In genomic region chr5:154519375-154519774, GRCh38 we compare ENCODE assay signal across 15 cellular contexts. TPM values are rescaled to one million over a fixed set of nuclear protein-coding genes. Genes with fewer than 3 reads are reported as not detected.
DNase-seq lines count a peak whose midpoint lies in the region; ATAC-seq and TF ChIP-seq lines count a peak whose summit lies in the region.
"Had no signal": no experiment of that assay in that cellular context is flagged by ENCODE, and none has a peak within 500 bp of the region (broad histone marks: within the 10 kb centered on the region; RNA-seq: fewer than 3 reads in every experiment).

No MANE protein-coding gene starts in this region.

- peaks cover 39% of the 10 kb centered on the region for H3K27me3 Mint-ChIP-seq in activated CD4-positive, alpha-beta T cell treated with anti-CD3 and anti-CD28 coated beads for 36 hours

- H3K4me3 Mint-ChIP-seq in activated CD4-positive, alpha-beta T cell treated with anti-CD3 and anti-CD28 coated beads for 36 hours, result no peak overlapping the region
- H3K4me3 Mint-ChIP-seq: activated CD4-positive, alpha-beta T cell treated with anti-CD3 and anti-CD28 coated beads, Interleukin-2, amount 10 ng/mL, durations not matched to agents 7 days and 5 days had no signal

- no peaks in the 10 kb centered on the region for H3K9me3 Mint-ChIP-seq in activated CD4-positive, alpha-beta T cell treated with anti-CD3 and anti-CD28 coated beads for 36 hours (ENCODE audit: low read depth)
- H3K9me3 Mint-ChIP-seq: activated CD4-positive, alpha-beta T cell treated with anti-CD3 and anti-CD28 coated beads, Interleukin-2, amount 10 ng/mL, durations not matched to agents 7 days and 5 days had no signal

- H3K36me3 Mint-ChIP-seq in activated CD4-positive, alpha-beta T cell treated with anti-CD3 and anti-CD28 coated beads for 36 hours (ENCODE audit: low read depth), result no peaks in the 10 kb centered on the region

- peaks cover 8% of the 10 kb centered on the region for H3K4me1 Mint-ChIP-seq in activated CD4-positive, alpha-beta T cell treated with anti-CD3 and anti-CD28 coated beads for 36 hours

- POLR2A ChIA-PET in activated CD4-positive, alpha-beta T cell treated with anti-CD3 and anti-CD28 coated beads for 36 hours (lab: Charles Lee), result no interaction called here

- H3K27ac Mint-ChIP-seq in activated CD4-positive, alpha-beta T cell treated with anti-CD3 and anti-CD28 coated beads for 36 hours, result no peak overlapping the region
- H3K27ac Mint-ChIP-seq: activated CD4-positive, alpha-beta T cell treated with anti-CD3 and anti-CD28 coated beads, Interleukin-2, amount 10 ng/mL, durations not matched to agents 7 days and 5 days had no signal

- intact Hi-C loops in activated CD4-positive, alpha-beta T cell treated with anti-CD3 and anti-CD28 coated beads for 36 hours (cut with DNase I, micrococcal nuclease), result no loop called here

- TF ChIP-seq CTCF in choroid plexus epithelial cell (conservative IDR thresholded peaks at IDR 0.05; ENCODE audit: low read depth, low read length), result no peak

- CTCF ChIA-PET in activated CD4-positive, alpha-beta T cell treated with anti-CD3 and anti-CD28 coated beads for 36 hours (lab: Charles Lee), result interaction anchor here (1.4 kb wide), 1 partner anchor 37 kb away, joined by 3 read pairs; no protein-coding TSS in a partner anchor

- no peak overlapping the region for H3K4me3 ChIP-seq in choroid plexus epithelial cell (ENCODE audit: low read depth, low read length)
- H3K4me3 ChIP-seq: lung had no signal

- peak; percentile 45 for DNase-seq in H4 (ENCODE audit: low spot score)
- peak; percentile 18 for DNase-seq in NCI-H226
- peak; percentile 27 for DNase-seq in choroid plexus epithelial cell (ENCODE audit: low read depth)
- DNase-seq in mucosa of gallbladder (ENCODE audit: low spot score), result peak; percentile 53
- DNase-seq in activated CD4-positive, alpha-beta T cell treated with anti-CD3 and anti-CD28 coated beads for 36 hours, result no peak
- DNase-seq in NK-92 treated with Interleukin-12 subunit alpha and Interleukin-12 subunit beta, amount 100 ng/mL, for 24 hours (lab: John Stamatoyannopoulos, UW), result no peak
- DNase-seq: activated CD4-positive, alpha-beta T cell treated with anti-CD3 and anti-CD28 coated beads, Interleukin-2, amount 10 ng/mL, durations not matched to agents 7 days and 5 days; caudate nucleus; Kasumi-1; NCI-H2081 treated with DMSO at 0.1 percent for 48 hours; small intestine had no signal

- ATAC-seq in activated CD4-positive, alpha-beta T cell treated with anti-CD3 and anti-CD28 coated beads for 36 hours, result no peak
- ATAC-seq in GM19328 (IDR thresholded peaks at IDR 0.05; ENCODE audit: unreplicated experiment), result no peak

RNA-seq across cellular contexts. Expression of gene HAND1, which starts 41.3 kb away (rescaled TPM):
- total RNA-seq in H4 (2014; rRNA removed; shearing (Covaris generic)), result 0.29 TPM in 1 of 2 replicates, not detected in the other
- 2.7 TPM for total RNA-seq in mucosa of gallbladder
- total RNA-seq in activated CD4-positive, alpha-beta T cell treated with anti-CD3 and anti-CD28 coated beads for 36 hours, result not detected
- total RNA-seq: activated CD4-positive, alpha-beta T cell treated with anti-CD3 and anti-CD28 coated beads, Interleukin-2, amount 10 ng/mL, durations not matched to agents 7 days and 5 days; endothelial cell of umbilical vein; temporal lobe had no signal

Comparison
In these comparisons a context has a peak if more than half of its experiments do, and no peak if none do; other contexts are left out.
1. DNase-seq: peak in H4 (single experiment), NCI-H226 (single experiment), choroid plexus epithelial cell (single experiment) and mucosa of gallbladder (single experiment); none in activated CD4-positive, alpha-beta T cell treated with anti-CD3 and anti-CD28 coated beads for 36 hours (single experiment) and NK-92 treated with Interleukin-12 subunit alpha and Interleukin-12 subunit beta, amount 100 ng/mL, for 24 hours (single experiment).